ENCODE assay signal across 16 cellular contexts in genomic region chr10:113880236-113880635, GRCh38. TPM values are rescaled to one million over a fixed set of nuclear protein-coding genes. Genes with fewer than 3 reads are reported as not detected.
DNase-seq lines count a peak whose midpoint lies in the region; ATAC-seq and TF ChIP-seq lines count a peak whose summit lies in the region.
"Had no signal": no experiment of that assay in that cellular context is flagged by ENCODE, and none has a peak within 500 bp of the region (broad histone marks: within the 10 kb centered on the region; RNA-seq: fewer than 3 reads in every experiment).

No MANE protein-coding gene starts in this region.

- no peaks in the 10 kb centered on the region for H3K27me3 Mint-ChIP-seq in MCF 10A (ENCODE audit: insufficient read depth, unreplicated experiment)
- H3K27me3 Mint-ChIP-seq in stimulated activated memory B cell treated with anti-CD40 and anti-IgM and Interleukin-4, amounts not matched to agents 10 μg/mL and 1 μg/mL and 100 μg/mL, for 72 hours, result no peaks in the 10 kb centered on the region
- H3K27me3 Mint-ChIP-seq: CD8-positive, alpha-beta memory T cell; natural killer cell treated with Interleukin-12 subunit alpha and Interleukin-12 subunit beta and Interleukin-15 and Interleukin-18, amount 100 ng/mL, for 72 hours had no signal

- intact Hi-C loops in mammary epithelial cell (cut with micrococcal nuclease), result no loop called here
- intact Hi-C loops in MCF 10A (cut with micrococcal nuclease), result no loop called here
- intact Hi-C loops in adrenal gland (cut with DNase I), result no loop called here

- POLR2A ChIA-PET in MCF 10A (lab: Yijun Ruan, JAX), result interaction anchor here (1.1 kb wide), 1 partner anchor 19 kb away, joined by 3 read pairs; no protein-coding TSS in a partner anchor

- H3K27ac Mint-ChIP-seq in MCF 10A (ENCODE audit: low read depth, unreplicated experiment), result no peak overlapping the region
- peak overlapping the region; percentile 53 for H3K27ac Mint-ChIP-seq in stimulated activated memory B cell treated with anti-CD40 and anti-IgM and Interleukin-4, amounts not matched to agents 10 μg/mL and 1 μg/mL and 100 μg/mL, for 72 hours
- H3K27ac Mint-ChIP-seq: CD8-positive, alpha-beta memory T cell; natural killer cell treated with Interleukin-12 subunit alpha and Interleukin-12 subunit beta and Interleukin-15 and Interleukin-18, amount 100 ng/mL, for 72 hours had no signal

- peak; percentile 29 for DNase-seq in mammary epithelial cell
- no peak for DNase-seq in MCF 10A (ENCODE audit: unreplicated experiment)
- DNase-seq in HT1080 (ENCODE audit: low read depth), result peak; percentile 55
- peak; percentile 92 to 95 for DNase-seq in dermis microvascular lymphatic vessel endothelial cell (ENCODE audit: low read depth in 2 of 2)
- no peak for DNase-seq in adrenal gland
- DNase-seq in DMS 273 treated with DMSO at 0.1 percent for 48 hours (lab: John Stamatoyannopoulos, UW), result no peak
- DNase-seq in nucleus accumbens (lab: John Stamatoyannopoulos, UW), result no peak
- DNase-seq: 8988T; activated effector memory CD4-positive, alpha-beta T cell treated with Interleukin-2 at 50 U/mL for 16 hours; CD8-positive, alpha-beta memory T cell; dorsolateral prefrontal cortex; left ventricle myocardium superior; NCI-H2227 treated with DMSO at 0.1 percent for 48 hours had no signal

- H3K4me3 ChIP-seq in mammary epithelial cell (replicated peaks in 1 of 3; ENCODE audit: insufficient read depth in 1 of 3, low read depth in 2 of 3, low read length in 3 of 3) (no peak overlapping the region), adrenal gland (no peak overlapping the region)
- H3K4me3 ChIP-seq: ascending aorta, dorsolateral prefrontal cortex had no signal

- BruUV-seq in mammary epithelial cell (replicated peaks; lab: Mats Ljungman, UMichigan), result no TSS peak
- no TSS peak for BruUV-seq in MCF 10A (replicated peaks; lab: Mats Ljungman, UMichigan)

- dilution Hi-C loops in mammary epithelial cell (cut with HindIII; ENCODE audit: low sequenced_read_pairs), result no loop called here

- H3K79me2 ChIP-seq in mammary epithelial cell (ENCODE audit: insufficient read depth, low read length), result peaks cover 4% of the 10 kb centered on the region

- H3K4me3 Mint-ChIP-seq in MCF 10A (ENCODE audit: unreplicated experiment), result no peak overlapping the region
- H3K4me3 Mint-ChIP-seq in stimulated activated memory B cell treated with anti-CD40 and anti-IgM and Interleukin-4, amounts not matched to agents 10 μg/mL and 1 μg/mL and 100 μg/mL, for 72 hours, result no peak overlapping the region
- H3K4me3 Mint-ChIP-seq: CD8-positive, alpha-beta memory T cell; natural killer cell treated with Interleukin-12 subunit alpha and Interleukin-12 subunit beta and Interleukin-15 and Interleukin-18, amount 100 ng/mL, for 72 hours had no signal

- TF ChIP-seq POLR2A in adrenal gland (IDR thresholded peaks at IDR 0.05), result no peak

- H3K36me3 Mint-ChIP-seq in MCF 10A (ENCODE audit: insufficient read depth, unreplicated experiment), result peaks cover 24% of the 10 kb centered on the region
- H3K36me3 Mint-ChIP-seq in stimulated activated memory B cell treated with anti-CD40 and anti-IgM and Interleukin-4, amounts not matched to agents 10 μg/mL and 1 μg/mL and 100 μg/mL, for 72 hours, result peaks cover 47% of the 10 kb centered on the region

- in situ Hi-C loops in mammary epithelial cell (cut with MboI; ENCODE audit: low sequenced_read_pairs in 2 of 2), result no loop called here

- H4K20me1 ChIP-seq in mammary epithelial cell (ENCODE audit: insufficient read depth, low read length), result no peaks in the 10 kb centered on the region

- peaks cover 5% of the 10 kb centered on the region for H3K4me1 Mint-ChIP-seq in MCF 10A (ENCODE audit: insufficient read depth, unreplicated experiment)
- H3K4me1 Mint-ChIP-seq in stimulated activated memory B cell treated with anti-CD40 and anti-IgM and Interleukin-4, amounts not matched to agents 10 μg/mL and 1 μg/mL and 100 μg/mL, for 72 hours, result peaks cover 11% of the 10 kb centered on the region

- H3K9me3 Mint-ChIP-seq in MCF 10A (ENCODE audit: unreplicated experiment), result no peaks in the 10 kb centered on the region
- no peaks in the 10 kb centered on the region for H3K9me3 Mint-ChIP-seq in stimulated activated memory B cell treated with anti-CD40 and anti-IgM and Interleukin-4, amounts not matched to agents 10 μg/mL and 1 μg/mL and 100 μg/mL, for 72 hours

- no peak overlapping the region for H2AFZ ChIP-seq in mammary epithelial cell (ENCODE audit: low read depth, low read length)

- whole genome bisulfite sequencing in mammary epithelial cell (ENCODE audit: low coverage, missing lambda C conversion rate), result 33% methylated on average over 1 of the region's 1 CpG
- 78 to 86% (median 79%) methylated on average over 1 of the region's 1 CpG for WGBS in adrenal gland, 4 donors

- CTCF ChIA-PET in mammary epithelial cell (lab: Charles Lee; ENCODE audit: low non-redundant PET) (no interaction called here), MCF 10A (lab: Yijun Ruan, JAX) (no interaction called here)

- ATAC-seq in stimulated activated memory B cell treated with anti-CD40 and anti-IgM and Interleukin-4, amounts not matched to agents 10 μg/mL and 1 μg/mL and 100 μg/mL, for 72 hours, result no peak
- ATAC-seq: left ventricle myocardium superior; natural killer cell treated with Interleukin-12 subunit alpha and Interleukin-12 subunit beta and Interleukin-15 and Interleukin-18, amount 100 ng/mL, for 72 hours had no signal

- H3K4me1 ChIP-seq in mammary epithelial cell (ENCODE audit: insufficient read depth, low read length) (peaks cover 3% of the 10 kb centered on the region), adrenal gland (replicated peaks in 1 of 2) (no peaks in the 10 kb centered on the region)
- H3K4me1 ChIP-seq: ascending aorta had no signal

- TF ChIP-seq CTCF in mammary epithelial cell (conservative IDR thresholded peaks at IDR 0.05 in 1 of 2, IDR thresholded peaks at IDR 0.05 in 1 of 2; ENCODE audit: extremely low read depth in 1 of 2, insufficient read depth in 1 of 2, low read depth in 1 of 2, low read length in 2 of 2) (no peak), MCF 10A (IDR thresholded peaks at IDR 0.05; ENCODE audit: unreplicated experiment) (no peak), adrenal gland (IDR thresholded peaks at IDR 0.05) (no peak)

- H3K36me3 ChIP-seq in mammary epithelial cell (ENCODE audit: insufficient read depth, low read length) (peaks cover 3% of the 10 kb centered on the region), adrenal gland (replicated peaks in 1 of 2) (peaks cover 0 to 4% of the 10 kb centered on the region in 2 donors)

- no peak overlapping the region for H3K9ac ChIP-seq in mammary epithelial cell (ENCODE audit: insufficient read depth, low read length)

- H3K27me3 ChIP-seq in mammary epithelial cell (ENCODE audit: insufficient read depth, low read length) (no peaks in the 10 kb centered on the region), adrenal gland (no peaks in the 10 kb centered on the region)
- H3K27me3 ChIP-seq: ascending aorta, dorsolateral prefrontal cortex had no signal

- H3K9me3 ChIP-seq in mammary epithelial cell (replicated peaks; ENCODE audit: insufficient read depth, low read length) (no peaks in the 10 kb centered on the region), adrenal gland (replicated peaks in 1 of 3) (no peaks in the 10 kb centered on the region)
- H3K9me3 ChIP-seq: ascending aorta had no signal

- no peak overlapping the region for H3K27ac ChIP-seq in mammary epithelial cell (ENCODE audit: insufficient read depth, low read depth, low read length)
- H3K27ac ChIP-seq in adrenal gland, result no peak overlapping the region
- H3K27ac ChIP-seq: ascending aorta, dorsolateral prefrontal cortex had no signal

- no peak overlapping the region for H3K4me2 ChIP-seq in mammary epithelial cell (ENCODE audit: insufficient read depth, low read depth, low read length)

RNA-seq across cellular contexts. Expression of gene NHLRC2, which starts 25.8 kb away (rescaled TPM):
- 10 to 100 TPM; 17.5 to 29.7 TPM for total RNA-seq in mammary epithelial cell
- polyA plus RNA-seq in mammary epithelial cell, result 5.7 TPM
- 15.6 TPM for polyA minus RNA-seq in mammary epithelial cell
- 39.8 and 40.3 TPM in 2 replicates for total RNA-seq in MCF 10A (2022)
- 9.3 and 28.0 TPM in 2 replicates for total RNA-seq in HT1080 (2014; rRNA removed; shearing (Covaris generic))
- polyA plus RNA-seq in HT1080 (2015; cell fraction: cytosol; rRNA removed), result 7.5 and 11.0 TPM in 2 replicates
- 22.7 and 25.0 TPM in 2 replicates for polyA plus RNA-seq in HT1080 (2015; cell fraction: nucleus; rRNA removed)
- 11.4 and 13.7 TPM in 2 replicates for total RNA-seq in dermis microvascular lymphatic vessel endothelial cell
- 10 to 100 TPM; 16.7 to 45.2 (median 40.3) TPM for total RNA-seq in adrenal gland
- 10 to 100 TPM in 1 of 3 donors, 1 to 10 TPM in 2; 5.8 to 12.7 (median 7.9) TPM for polyA plus RNA-seq in adrenal gland

RNA-seq across cellular contexts. Expression of gene DCLRE1A, which starts 26.4 kb away (rescaled TPM):
- total RNA-seq in mammary epithelial cell, result 1 to 10 TPM; 6.5 TPM
- polyA plus RNA-seq in mammary epithelial cell, result 3.0 TPM
- polyA minus RNA-seq in mammary epithelial cell, result 2.3 TPM
- 9.0 and 9.2 TPM in 2 replicates for total RNA-seq in MCF 10A (2022)
- total RNA-seq in HT1080 (2014; rRNA removed; shearing (Covaris generic)), result 10.8 and 11.5 TPM in 2 replicates
- polyA plus RNA-seq in HT1080 (2015; cell fraction: cytosol; rRNA removed), result 9.2 and 10.9 TPM in 2 replicates
- 10.8 and 12.5 TPM in 2 replicates for polyA plus RNA-seq in HT1080 (2015; cell fraction: nucleus; rRNA removed)
- total RNA-seq in dermis microvascular lymphatic vessel endothelial cell, result 5.6 and 5.9 TPM in 2 replicates
- 1 to 10 TPM; 4.2 to 10.0 (median 6.1) TPM for total RNA-seq in adrenal gland
- 10 to 100 TPM in 1 of 3 donors, 1 to 10 TPM in 2; 3.5 to 13.2 (median 4.4) TPM for polyA plus RNA-seq in adrenal gland

Comparison
In these comparisons a context has a peak if more than half of its experiments do, and no peak if none do; other contexts are left out.
1. DNase-seq: peak in mammary epithelial cell (single experiment), HT1080 (single experiment) and dermis microvascular lymphatic vessel endothelial cell (2 of 2); none in MCF 10A (single experiment), adrenal gland (0 of 7), DMS 273 treated with DMSO at 0.1 percent for 48 hours (single experiment) and nucleus accumbens (0 of 56).